ENCODE assay signal across 15 cellular contexts in the genomic region with DNA sequence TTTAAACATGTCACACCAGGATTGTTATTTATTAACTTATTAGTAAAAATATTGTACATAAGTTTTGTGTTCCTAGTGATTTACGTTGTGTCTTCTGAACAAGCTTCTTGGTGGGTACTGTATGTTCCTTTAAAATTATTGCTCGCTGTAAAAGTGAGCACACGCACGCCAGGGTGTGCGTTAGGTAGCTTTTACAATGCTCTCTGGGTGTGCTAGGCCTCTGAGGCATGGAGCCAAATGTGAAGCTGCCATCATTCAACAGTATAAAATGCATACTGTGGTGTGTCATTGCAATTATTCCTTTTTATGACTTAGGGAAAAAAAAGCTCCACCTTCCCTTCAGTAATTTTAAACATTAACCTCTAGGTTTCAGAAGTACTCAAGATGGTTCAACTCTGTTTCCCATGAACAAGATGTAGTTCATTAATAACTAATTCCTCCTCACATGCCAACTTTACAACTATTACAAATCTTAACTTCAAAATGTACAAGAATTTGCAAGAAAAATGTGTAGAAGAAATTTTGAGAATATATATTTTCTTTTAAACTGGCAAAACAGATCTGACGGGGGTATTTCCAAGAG. TPM values are rescaled to one million over a fixed set of nuclear protein-coding genes. Genes with fewer than 3 reads are reported as not detected.
"Had no signal": no experiment of that assay in that cellular context is flagged by ENCODE, and none has a peak within 500 bp of the region (broad histone marks: within the 10 kb centered on the region; RNA-seq: fewer than 3 reads in every experiment).

No MANE protein-coding gene starts in this region.

- H3K9me3 ChIP-seq: adrenal gland, gastroesophageal sphincter, right atrium auricular region, tibial nerve had no signal

- ATAC-seq: effector memory CD8-positive, alpha-beta T cell; gastroesophageal sphincter; stimulated activated memory B cell treated with anti-CD40 and anti-IgM and Interleukin-4, amounts not matched to agents 10 μg/mL and 1 μg/mL and 100 μg/mL, for 72 hours had no signal

- H3K36me3 ChIP-seq: adrenal gland, gastroesophageal sphincter, right atrium auricular region, tibial nerve had no signal

- H3K4me1 ChIP-seq: adrenal gland, gastroesophageal sphincter, right atrium auricular region, tibial nerve had no signal

- H3K4me2 ChIP-seq: smooth muscle cell had no signal

- H3K27ac ChIP-seq: adrenal gland, gastroesophageal sphincter, right atrium auricular region, tibial nerve had no signal

- DNase-seq: activated CD4-positive, alpha-beta T cell treated with anti-CD3 and anti-CD28 coated beads, Interleukin-2, amount 50 U/mL, for 1 hour; activated naive CD4-positive, alpha-beta T cell treated with anti-CD3 and anti-CD28 coated beads, Interleukin-2, amount 50 U/mL, for 16 hours; activated T-cell treated with anti-CD3 and anti-CD28 coated beads for 4 hours; adrenal gland; caudate nucleus; cortex of kidney; effector memory CD8-positive, alpha-beta T cell; posterior cingulate gyrus; stimulated activated CD4-positive, alpha-beta T cell treated with anti-CD3 and anti-CD28 coated beads, Interleukin-1b, Interleukin-23, amount 100 ng/mL, for 48 hours had no signal

- H3K27me3 ChIP-seq: adrenal gland, gastroesophageal sphincter, right atrium auricular region, tibial nerve had no signal

- H3K4me3 ChIP-seq: adrenal gland, gastroesophageal sphincter, right atrium auricular region, smooth muscle cell, tibial nerve had no signal

RNA-seq across cellular contexts. Expression of a gene that starts 42.4 kb away (rescaled TPM):
- polyA plus RNA-seq: adrenal gland, keratinocyte, smooth muscle cell had no signal
